Comparison of ENCODE assay signal across 2 cellular contexts in genomic region chr22:42387631-42388030, GRCh38.
TF ChIP-seq lines count a peak whose summit lies in the region.

No MANE protein-coding gene starts in this region.

TF ChIP-seq in K562, 482 proteins besides CTCF, POLR2A, EP300 and RAD21 (continued from another document):
- TF ChIP-seq UBTF (IDR thresholded peaks at IDR 0.05; ENCODE audit: borderline replicate concordance in 1 of 2, low read depth in 2 of 2, low read length in 2 of 2) (peak; percentile 74 to 99; a peak in 2 of 4 replicates), TEAD1 (CRISPR knock-in tag; IDR thresholded peaks at IDR 0.05) (no peak)

TF ChIP-seq in neural cell, 6 proteins besides CTCF, POLR2A, EP300 and RAD21 (continued from another document):
- no peak for TF ChIP-seq REST (IDR thresholded peaks at IDR 0.05; ENCODE audit: borderline replicate concordance)
- TF ChIP-seq POLR2AphosphoS5 (IDR thresholded peaks at IDR 0.05): no peak
- TF ChIP-seq SMC3 (conservative IDR thresholded peaks at IDR 0.05; ENCODE audit: poor library complexity): no peak
- TF ChIP-seq MXI1 (conservative IDR thresholded peaks at IDR 0.05; ENCODE audit: poor library complexity, severe bottlenecking): no peak
- no peak for TF ChIP-seq EZH2 (IDR thresholded peaks at IDR 0.05; ENCODE audit: borderline replicate concordance, insufficient read depth, low read length, poor library complexity, severe bottlenecking)
